19 cellular contexts compared by ENCODE assay signal in the genomic region with DNA sequence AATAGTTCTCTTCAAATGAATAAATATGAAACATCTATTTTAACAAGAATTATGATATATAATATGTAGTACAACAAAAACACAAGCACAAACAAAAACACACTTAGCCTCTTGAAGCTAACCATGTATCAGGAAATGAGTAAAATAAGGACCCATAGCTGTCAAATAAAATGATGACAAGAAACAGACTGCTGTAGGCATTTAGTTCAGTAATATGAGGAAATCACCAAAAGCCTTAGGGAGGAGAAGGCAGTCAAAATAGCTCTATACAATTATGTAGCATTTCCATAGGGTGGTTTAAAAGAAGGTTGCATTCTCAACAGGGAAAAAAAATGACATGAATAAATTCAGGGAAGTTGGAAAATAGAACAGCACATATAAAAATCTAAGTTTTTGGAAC.
A peak's percentile ranks its signal among the peaks of the same experiment; 100 is the strongest.
DNase-seq lines count a peak whose midpoint lies in the region; TF ChIP-seq lines count a peak whose summit lies in the region.
"Had no signal": no experiment of that assay in that cellular context is flagged by ENCODE, and none has a peak within 500 bp of the region (broad histone marks: within the 10 kb centered on the region; RNA-seq: fewer than 3 reads in every experiment).

No MANE protein-coding gene starts in this region.

- H3K4me2 ChIP-seq in smooth muscle cell, result no peak overlapping the region
- H3K4me2 ChIP-seq: A549 had no signal

- H3K9ac ChIP-seq in smooth muscle cell (ENCODE audit: low read depth), result no peak overlapping the region

- H2AFZ ChIP-seq in smooth muscle cell (ENCODE audit: low read depth), result no peak overlapping the region

- no peaks in the 10 kb centered on the region for H3K27me3 ChIP-seq in A673 (replicated peaks; ENCODE audit: insufficient read depth, low read depth, low read length, poor library complexity)
- no peaks in the 10 kb centered on the region for H3K27me3 ChIP-seq in smooth muscle cell (ENCODE audit: low read depth)

- no peaks in the 10 kb centered on the region for H3F3A ChIP-seq in smooth muscle cell (ENCODE audit: low read depth)

- CTCF ChIA-PET in A673 (lab: Charles Lee), result no interaction called here

- no TSS peak for BruUV-seq in A673 (replicated peaks; lab: Mats Ljungman, UMichigan)

- intact Hi-C loops in A673 (cut with micrococcal nuclease; ENCODE audit: unreplicated experiment), result loop anchor here (2.0 to 5.0 kb wide), 2 partner anchors 127 to 600 kb away; no protein-coding TSS in a partner anchor

- no peak overlapping the region for H3K27ac ChIP-seq in A673 (ENCODE audit: low read depth, low read length, poor library complexity, severe bottlenecking)
- peak overlapping the region; percentile 16 for H3K27ac ChIP-seq in smooth muscle cell (ENCODE audit: low read depth)
- H3K27ac ChIP-seq: A549 had no signal

- no peaks in the 10 kb centered on the region for H3K36me3 ChIP-seq in A673 (ENCODE audit: insufficient read depth, low read length, poor library complexity, severe bottlenecking)
- H3K36me3 ChIP-seq in smooth muscle cell (ENCODE audit: low read depth), result no peaks in the 10 kb centered on the region
- H3K36me3 ChIP-seq: HAP-1 had no signal

- DNase-seq in A673 (ENCODE audit: low spot score) (peak; percentile 30), SK-N-DZ (ENCODE audit: low spot score) (peak; percentile 67), left kidney (ENCODE audit: low read depth, low spot score) (peak; percentile 47), smooth muscle cell (lab: John Stamatoyannopoulos, UW; ENCODE audit: unreplicated experiment) (no peak), NCI-H2171 treated with DMSO at 0.1 percent for 48 hours (lab: John Stamatoyannopoulos, UW) (no peak), NCI-H146 treated with DMSO at 0.1 percent for 48 hours (lab: John Stamatoyannopoulos, UW; ENCODE audit: unreplicated experiment) (no peak)
- DNase-seq in activated T-cell treated with anti-CD3 and anti-CD28 coated beads, Interleukin-2, amount 50 U/mL, for 48 hours, result no peak
- DNase-seq: 8988T; C1 segment of cervical spinal cord; Calu3; CD4-positive, alpha-beta memory T cell; COR-L47; DMS53; DMS79 treated with DMSO at 0.1 percent for 48 hours; GF-D8; GOT3; HFFc6 had no signal

- no peaks in the 10 kb centered on the region for H3K9me3 ChIP-seq in A673 (ENCODE audit: low read depth, low read length, poor library complexity, severe bottlenecking)
- no peaks in the 10 kb centered on the region for H3K9me3 ChIP-seq in smooth muscle cell (replicated peaks; ENCODE audit: low read depth)
- H3K9me3 ChIP-seq: A549, HAP-1 had no signal

- H3K4me3 ChIP-seq in A673 (ENCODE audit: low read depth, low read length, poor library complexity, severe bottlenecking) (no peak overlapping the region), smooth muscle cell (no peak overlapping the region)
- H3K4me3 ChIP-seq: A549, HAP-1 had no signal

- no peak for TF ChIP-seq CTCF in A673 (conservative IDR thresholded peaks at IDR 0.05; ENCODE audit: low read depth, low read length)
- TF ChIP-seq CTCF in smooth muscle cell (IDR thresholded peaks at IDR 0.05; ENCODE audit: borderline replicate concordance, insufficient read depth, poor library complexity, severe bottlenecking), result no peak

- H4K20me1 ChIP-seq in smooth muscle cell (ENCODE audit: low read depth), result no peaks in the 10 kb centered on the region

- POLR2A ChIA-PET in A673 (lab: Charles Lee; ENCODE audit: low non-redundant PET), result no interaction called here

- no peaks in the 10 kb centered on the region for H3K79me2 ChIP-seq in smooth muscle cell (ENCODE audit: low read depth)

- H3K4me1 ChIP-seq in A673 (ENCODE audit: insufficient read depth, low read length, poor library complexity, severe bottlenecking) (peaks cover 15% of the 10 kb centered on the region), smooth muscle cell (ENCODE audit: low read depth) (no peaks in the 10 kb centered on the region)
- H3K4me1 ChIP-seq: A549 had no signal

Comparison
In these comparisons a context has a peak if more than half of its experiments do, and no peak if none do; other contexts are left out.
1. DNase-seq: peak in A673 (single experiment), SK-N-DZ (single experiment) and left kidney (single experiment); none in smooth muscle cell (single experiment), NCI-H2171 treated with DMSO at 0.1 percent for 48 hours (single experiment), NCI-H146 treated with DMSO at 0.1 percent for 48 hours (single experiment) and activated T-cell treated with anti-CD3 and anti-CD28 coated beads, Interleukin-2, amount 50 U/mL, for 48 hours (0 of 2).